8 cellular contexts compared by ENCODE assay signal in genomic region chr4:169271692-169272007, GRCh38.
DNase-seq lines count a peak whose midpoint lies in the region; TF ChIP-seq lines count a peak whose summit lies in the region.

No MANE protein-coding gene starts in this region.

- no peak overlapping the region for H3K9ac ChIP-seq in muscle layer of colon (ENCODE audit: low read length)

- in situ Hi-C loops in ACHN (cut with HindIII; ENCODE audit: low pct_ligation_motif_present, low pct_unique_long_range_greater_than_20kb, low sequenced_read_pairs), result no loop called here

- H3K4me3 ChIP-seq in AG09309 (ENCODE audit: control insufficient read depth, low read depth, low read length), result peak overlapping the region; percentile 64
- peak overlapping the region; percentile 72 for H3K4me3 ChIP-seq in HEK293 (ENCODE audit: low read depth, low read length)
- H3K4me3 ChIP-seq in muscle layer of colon (ENCODE audit: low read depth in 1 of 2, low read length in 2 of 2), result peak overlapping the region; percentile 68 to 81

- no peaks in the 10 kb centered on the region for H3K9me3 ChIP-seq in HEK293 (ENCODE audit: control insufficient read depth, insufficient read depth, low read depth, low read length)
- H3K9me3 ChIP-seq in muscle layer of colon (ENCODE audit: low read length), result no peaks in the 10 kb centered on the region

- TF ChIP-seq CTCF in AG09309 (IDR thresholded peaks at IDR 0.05; ENCODE audit: control insufficient read depth, insufficient read depth, low read depth, low read length, missing control alignments) (no peak), HEK293 (tag by site-specific recombination; IDR thresholded peaks at IDR 0.05) (no peak)

- H3K36me3 ChIP-seq in HEK293 (ENCODE audit: control insufficient read depth in 2 of 2, insufficient read depth in 1 of 2, low read length in 2 of 2), result no peaks in the 10 kb centered on the region
- H3K36me3 ChIP-seq in muscle layer of colon (ENCODE audit: insufficient read depth, low read length), result no peaks in the 10 kb centered on the region

- CTCF ChIA-PET in HEK293 (lab: Yijun Ruan, JAX), result no interaction called here

- H3K27me3 ChIP-seq in muscle layer of colon (ENCODE audit: control insufficient read depth in 1 of 2, insufficient read depth in 2 of 2, low read length in 2 of 2), result no peaks in the 10 kb centered on the region

- DNase-seq in AG09309 (ENCODE audit: low read depth), result no peak
- DNase-seq in caudate nucleus (lab: John Stamatoyannopoulos, UW), result peak in 1 of 61 donors; percentile 56
- no peak for DNase-seq in NK-92 (lab: John Stamatoyannopoulos, UW; ENCODE audit: unreplicated experiment)
- no peak for DNase-seq in NCI-H1092 (lab: John Stamatoyannopoulos, UW)
- DNase-seq in GDM1 (lab: John Stamatoyannopoulos, UW), result no peak
- no peak for DNase-seq in ACHN

- POLR2A ChIA-PET in HEK293 (lab: Yijun Ruan, JAX), result no interaction called here

- H3K27ac ChIP-seq in HEK293 (ENCODE audit: extremely low read depth, low read depth, low read length) (peak overlapping the region; percentile 91; the same call in 1 of the 2 replicates), caudate nucleus (ENCODE audit: low read depth, low read length) (peak overlapping the region; percentile 70), muscle layer of colon (ENCODE audit: low read depth, low read length) (peak overlapping the region; percentile 71)

- peaks cover 14% of the 10 kb centered on the region for H3K4me1 ChIP-seq in HEK293 (ENCODE audit: control insufficient read depth, insufficient read depth, low read length)
- H3K4me1 ChIP-seq in muscle layer of colon (ENCODE audit: insufficient read depth, low read length), result peaks cover 25% of the 10 kb centered on the region

TF ChIP-seq in HEK293, 187 proteins besides CTCF, POLR2A, EP300 and RAD21:
- peak; percentile 58; the same call in 1 of the 2 replicates for TF ChIP-seq ZBTB17 (tag by site-specific recombination; IDR thresholded peaks at IDR 0.05)
- peak; percentile 59 for TF ChIP-seq ZNF335 (tag by site-specific recombination; conservative IDR thresholded peaks at IDR 0.05)
- 0 out of 2 replicates have a peak, but pooled peaks have one; percentile 6 for TF ChIP-seq ZNF2 (tag by site-specific recombination; IDR thresholded peaks at IDR 0.05)
- no peak for TF ChIP-seq ZNF488 (tag by site-specific recombination; IDR thresholded peaks at IDR 0.05)
- TF ChIP-seq SP7 (tag by site-specific recombination; IDR thresholded peaks at IDR 0.05), result 0 out of 2 replicates have a peak, but pooled peaks have one; percentile 7
- no peak for TF ChIP-seq ZNF18 (tag by site-specific recombination; IDR thresholded peaks at IDR 0.05)
- TF ChIP-seq ZEB2 (tag by site-specific recombination; IDR thresholded peaks at IDR 0.05), result 0 out of 2 replicates have a peak, but pooled peaks have one; percentile 41
- TF ChIP-seq SCRT2 (tag by site-specific recombination; IDR thresholded peaks at IDR 0.05), result peak; percentile 62; the same call in 1 of the 2 replicates
- no peak for TF ChIP-seq SCRT1 (tag by site-specific recombination; IDR thresholded peaks at IDR 0.05; ENCODE audit: borderline replicate concordance)
- TF ChIP-seq ZNF211 (tag by site-specific recombination; IDR thresholded peaks at IDR 0.05; ENCODE audit: low read depth), result no peak
- TF ChIP-seq GLIS1 (tag by site-specific recombination; IDR thresholded peaks at IDR 0.05), result peak; percentile 48
